In the genomic region with DNA sequence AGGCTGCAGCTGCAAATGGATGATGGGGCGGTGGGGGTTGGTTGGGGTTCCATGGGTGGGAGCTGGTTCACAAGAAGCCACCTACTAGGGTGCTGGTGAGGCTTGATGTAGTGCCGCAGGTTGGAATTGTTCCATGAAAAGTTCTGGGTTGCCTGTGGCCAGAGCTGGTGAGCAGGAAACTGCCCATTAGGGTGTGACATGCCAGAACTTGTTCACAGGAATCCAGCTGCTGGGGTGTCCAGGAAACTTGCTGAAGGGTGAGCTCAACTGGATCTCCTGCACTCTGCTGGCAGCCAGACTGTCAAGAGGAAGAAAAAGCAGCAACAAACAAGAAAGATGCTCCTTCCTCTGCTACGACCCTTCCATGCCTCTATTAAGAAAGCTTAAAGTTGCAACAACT, we compare ENCODE assay signal across 16 cellular contexts. TPM values are rescaled to one million over a fixed set of nuclear protein-coding genes. Genes with fewer than 3 reads are reported as not detected.
DNase-seq lines count a peak whose midpoint lies in the region; ATAC-seq and TF ChIP-seq lines count a peak whose summit lies in the region.
"Had no signal": no experiment of that assay in that cellular context is flagged by ENCODE, and none has a peak within 500 bp of the region (broad histone marks: within the 10 kb centered on the region; RNA-seq: fewer than 3 reads in every experiment).

No MANE protein-coding gene starts in this region.

- intact Hi-C loops in Right ventricle myocardium superior (cut with DNase I) (no loop called here), tibial artery (cut with DNase I; ENCODE audit: low total_unique reads) (no loop called here)

- H3K36me3 ChIP-seq in tibial artery (no peaks in the 10 kb centered on the region), tibial nerve (peaks cover 0 to 9% (median 0%) of the 10 kb centered on the region in 3 donors)
- H3K36me3 ChIP-seq: sigmoid colon, transverse colon had no signal

- no peaks in the 10 kb centered on the region for H3K9me3 ChIP-seq in tibial artery
- no peaks in the 10 kb centered on the region for H3K9me3 ChIP-seq in tibial nerve
- H3K9me3 ChIP-seq: sigmoid colon, SJSA1, transverse colon had no signal

- H3K27ac ChIP-seq in tibial artery, result peak overlapping the region; percentile 7 to 10
- no peak overlapping the region for H3K27ac ChIP-seq in tibial nerve
- H3K27ac ChIP-seq: SJSA1, transverse colon had no signal

- WGBS in tibial nerve, 2 donors, result 87 to 93% methylated on average over 3 of the region's 3 CpGs

- H3K4me1 ChIP-seq in tibial artery (peaks cover 0 to 42% (median 30%) of the 10 kb centered on the region in 4 donors), tibial nerve (peaks cover 0 to 6% (median 0%) of the 10 kb centered on the region in 4 donors)

- H3K4me3 ChIP-seq in tibial artery (no peak overlapping the region), tibial nerve (no peak overlapping the region)
- H3K4me3 ChIP-seq: sigmoid colon, SJSA1, transverse colon had no signal

- TF ChIP-seq CTCF in tibial artery (IDR thresholded peaks at IDR 0.05) (no peak), tibial nerve (IDR thresholded peaks at IDR 0.05) (no peak)

- H3K27me3 ChIP-seq in tibial artery (no peaks in the 10 kb centered on the region), tibial nerve (no peaks in the 10 kb centered on the region)
- H3K27me3 ChIP-seq: sigmoid colon, SJSA1, transverse colon had no signal

- TF ChIP-seq POLR2A in tibial nerve (IDR thresholded peaks at IDR 0.05), result no peak

- no peak for TF ChIP-seq EP300 in tibial nerve (IDR thresholded peaks at IDR 0.05)

- ATAC-seq in Right ventricle myocardium superior (ENCODE audit: poor library complexity), result peak; percentile 71
- ATAC-seq in GM18873 (IDR thresholded peaks at IDR 0.05; ENCODE audit: low FRiP score, unreplicated experiment), result no peak
- ATAC-seq: naive thymus-derived CD8-positive, alpha-beta T cell had no signal

- peak; percentile 11 for DNase-seq in NCI-H1105 treated with DMSO at 0.1 percent for 48 hours (lab: John Stamatoyannopoulos, UW)
- no peak for DNase-seq in NCI-H1105 (lab: John Stamatoyannopoulos, UW)
- DNase-seq in SW480 (ENCODE audit: low spot score), result peak; percentile 25
- no peak for DNase-seq in Right ventricle myocardium superior
- DNase-seq in tibial artery, result no peak
- DNase-seq in tibial nerve (ENCODE audit: low spot score in 2 of 2), result no peak
- no peak for DNase-seq in NK-92 treated with Interleukin-12 subunit alpha and Interleukin-12 subunit beta, amount 100 ng/mL, for 24 hours (lab: John Stamatoyannopoulos, UW)
- DNase-seq: activated CD4-positive, CD25-positive, alpha-beta regulatory T cell; activated T-cell treated with anti-CD3 and anti-CD28 coated beads, Interleukin-2, amount 50 U/mL, for 24 hours; immature natural killer cell; naive thymus-derived CD8-positive, alpha-beta T cell; NCI-H524; sigmoid colon; transverse colon had no signal

RNA-seq across cellular contexts. Expression of gene MAP3K20, which starts 48.8 kb away (rescaled TPM):
- total RNA-seq in Right ventricle myocardium superior, result 402 TPM
- total RNA-seq in tibial nerve, result 10 to 100 TPM; 21.9 to 32.6 (median 23.2) TPM

Comparison
In these comparisons a context has a peak if more than half of its experiments do, and no peak if none do; other contexts are left out.
1. DNase-seq: peak in NCI-H1105 treated with DMSO at 0.1 percent for 48 hours (single experiment) and SW480 (single experiment); none in NCI-H1105 (single experiment), Right ventricle myocardium superior (single experiment), tibial artery (0 of 2), tibial nerve (0 of 2) and NK-92 treated with Interleukin-12 subunit alpha and Interleukin-12 subunit beta, amount 100 ng/mL, for 24 hours (single experiment).
2. H3K27ac ChIP-seq: peak in tibial artery (2 of 2); none in tibial nerve (0 of 4).
3. RNA of gene MAP3K20, which starts 48.8 kb away (total RNA-seq): 402 TPM in Right ventricle myocardium superior (single experiment); 21.9 to 32.6 TPM in tibial nerve; every median in the first group is over 10 times any median in the second.